In genomic region chr11:64246874-64247728, GRCh38 we compare ENCODE assay signal across 1 cellular context.
A peak's percentile ranks its signal among the peaks of the same experiment; 100 is the strongest.
TF ChIP-seq lines count a peak whose summit lies in the region.

A gene with protein sequence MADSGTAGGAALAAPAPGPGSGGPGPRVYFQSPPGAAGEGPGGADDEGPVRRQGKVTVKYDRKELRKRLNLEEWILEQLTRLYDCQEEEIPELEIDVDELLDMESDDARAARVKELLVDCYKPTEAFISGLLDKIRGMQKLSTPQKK (minus strand): TSS chr11:64246943. CDS start chr11:64246673, 270 bp downstream.

TF ChIP-seq in HepG2, 621 proteins besides CTCF, POLR2A, EP300 and RAD21 (continued from another document and continues in another):
- TF ChIP-seq SIN3A (IDR thresholded peaks at IDR 0.05; ENCODE audit: borderline replicate concordance, low read depth, low read length) (peak; percentile 60; the same call in 1 of the 2 replicates), PAWR (CRISPR knock-in tag; IDR thresholded peaks at IDR 0.05; ENCODE audit: borderline replicate concordance) (0 out of 2 replicates have a peak, but pooled peaks have one; percentile 23), ZNF777 (CRISPR knock-in tag; IDR thresholded peaks at IDR 0.05) (no peak; the same call in 1 of the 2 replicates), ATAD3A (CRISPR knock-in tag; IDR thresholded peaks at IDR 0.05) (no peak), ELK4 (CRISPR knock-in tag; IDR thresholded peaks at IDR 0.05; ENCODE audit: borderline replicate concordance) (no peak), GPN1 (CRISPR knock-in tag; IDR thresholded peaks at IDR 0.05; ENCODE audit: borderline replicate concordance) (no peak), PLRG1 (conservative IDR thresholded peaks at IDR 0.05) (no peak), ZNF772 (CRISPR knock-in tag; IDR thresholded peaks at IDR 0.05) (no peak), ZNF160 (CRISPR knock-in tag; IDR thresholded peaks at IDR 0.05) (no peak), ZNF510 (CRISPR knock-in tag; IDR thresholded peaks at IDR 0.05; ENCODE audit: low read depth) (no peak), ZNF597 (CRISPR knock-in tag; IDR thresholded peaks at IDR 0.05) (no peak), TP53 (CRISPR knock-in tag; conservative IDR thresholded peaks at IDR 0.05) (no peak), ZNF207 (IDR thresholded peaks at IDR 0.05; ENCODE audit: borderline replicate concordance) (no peak), HOXA9 (CRISPR knock-in tag; IDR thresholded peaks at IDR 0.05; ENCODE audit: borderline replicate concordance) (peak; percentile 48; the same call in 1 of the 2 replicates), ELF4 (CRISPR knock-in tag; IDR thresholded peaks at IDR 0.05; ENCODE audit: borderline replicate concordance) (no peak), ARNTL (CRISPR knock-in tag; IDR thresholded peaks at IDR 0.05) (peak; percentile 42; the same call in 1 of the 2 replicates), ZNF652 (CRISPR knock-in tag; IDR thresholded peaks at IDR 0.05; ENCODE audit: borderline replicate concordance, low read depth) (0 out of 2 replicates have a peak, but pooled peaks have one; percentile 25), ZBTB20 (CRISPR knock-in tag; IDR thresholded peaks at IDR 0.05; ENCODE audit: borderline replicate concordance, low read depth) (peak; percentile 64; the same call in 1 of the 2 replicates), ELF3 (CRISPR knock-in tag; IDR thresholded peaks at IDR 0.05) (no peak; the same call in 1 of the 2 replicates), HNRNPLL (IDR thresholded peaks at IDR 0.05; ENCODE audit: low read depth, low read length, poor library complexity, severe bottlenecking) (peak; percentile 84), ZNF484 (CRISPR knock-in tag; IDR thresholded peaks at IDR 0.05; ENCODE audit: borderline replicate concordance, low read depth) (no peak), REL (CRISPR knock-in tag; conservative IDR thresholded peaks at IDR 0.05) (no peak), ZMYM4 (CRISPR knock-in tag; IDR thresholded peaks at IDR 0.05) (no peak), HDAC6 (IDR thresholded peaks at IDR 0.05; ENCODE audit: low read depth, low read length) (no peak), ZFX (CRISPR knock-in tag; IDR thresholded peaks at IDR 0.05; ENCODE audit: low read depth) (peak; percentile 84), ZNF703 (CRISPR knock-in tag; IDR thresholded peaks at IDR 0.05; ENCODE audit: borderline replicate concordance) (no peak), ZNF776 (CRISPR knock-in tag; IDR thresholded peaks at IDR 0.05) (no peak), ATF4 (CRISPR knock-in tag; IDR thresholded peaks at IDR 0.05) (no peak), TAF1 (CRISPR knock-in tag; IDR thresholded peaks at IDR 0.05) (peak; percentile 77), MATR3 (CRISPR knock-in tag; IDR thresholded peaks at IDR 0.05) (no peak), SP4 (CRISPR knock-in tag; IDR thresholded peaks at IDR 0.05) (peak; percentile 70), MTF1 (CRISPR knock-in tag; IDR thresholded peaks at IDR 0.05) (no peak), SRF (IDR thresholded peaks at IDR 0.05; ENCODE audit: low read depth, low read length) (no peak), KDM2A (CRISPR knock-in tag; IDR thresholded peaks at IDR 0.05; ENCODE audit: borderline replicate concordance, low read depth) (peak; percentile 81; the same call in 1 of the 2 replicates), EHMT2 (IDR thresholded peaks at IDR 0.05; ENCODE audit: borderline replicate concordance, low read depth, low read length) (no peak), TAF15 (IDR thresholded peaks at IDR 0.05; ENCODE audit: low read depth, low read length, poor library complexity, severe bottlenecking) (no peak), ZFP62 (CRISPR knock-in tag; IDR thresholded peaks at IDR 0.05) (no peak), ZSCAN22 (CRISPR knock-in tag; IDR thresholded peaks at IDR 0.05) (no peak), ZNF746 (CRISPR knock-in tag; IDR thresholded peaks at IDR 0.05) (peak; percentile 53; the same call in 1 of the 2 replicates), ZNF281 (CRISPR knock-in tag; IDR thresholded peaks at IDR 0.05; ENCODE audit: borderline replicate concordance) (peak; percentile 94), MIXL1 (CRISPR knock-in tag; IDR thresholded peaks at IDR 0.05) (no peak), ZNF607 (CRISPR knock-in tag; IDR thresholded peaks at IDR 0.05; ENCODE audit: borderline replicate concordance) (peak; percentile 57; the same call in 1 of the 2 replicates), ZNF766 (CRISPR knock-in tag; IDR thresholded peaks at IDR 0.05; ENCODE audit: borderline replicate concordance) (no peak), ZNF264 (CRISPR knock-in tag; IDR thresholded peaks at IDR 0.05) (no peak), SAFB2 (CRISPR knock-in tag; IDR thresholded peaks at IDR 0.05; ENCODE audit: borderline replicate concordance, low read depth) (peak; percentile 71; the same call in 1 of the 2 replicates), NFYC (CRISPR knock-in tag; IDR thresholded peaks at IDR 0.05) (peak; percentile 57; the same call in 1 of the 2 replicates), ZBTB46 (CRISPR knock-in tag; IDR thresholded peaks at IDR 0.05; ENCODE audit: borderline replicate concordance) (no peak), ZKSCAN5 (CRISPR knock-in tag; IDR thresholded peaks at IDR 0.05) (no peak), NCOA1 (CRISPR knock-in tag; IDR thresholded peaks at IDR 0.05) (no peak), CC2D1A (CRISPR knock-in tag; IDR thresholded peaks at IDR 0.05) (no peak)
- TF ChIP-seq, protein P1, sequence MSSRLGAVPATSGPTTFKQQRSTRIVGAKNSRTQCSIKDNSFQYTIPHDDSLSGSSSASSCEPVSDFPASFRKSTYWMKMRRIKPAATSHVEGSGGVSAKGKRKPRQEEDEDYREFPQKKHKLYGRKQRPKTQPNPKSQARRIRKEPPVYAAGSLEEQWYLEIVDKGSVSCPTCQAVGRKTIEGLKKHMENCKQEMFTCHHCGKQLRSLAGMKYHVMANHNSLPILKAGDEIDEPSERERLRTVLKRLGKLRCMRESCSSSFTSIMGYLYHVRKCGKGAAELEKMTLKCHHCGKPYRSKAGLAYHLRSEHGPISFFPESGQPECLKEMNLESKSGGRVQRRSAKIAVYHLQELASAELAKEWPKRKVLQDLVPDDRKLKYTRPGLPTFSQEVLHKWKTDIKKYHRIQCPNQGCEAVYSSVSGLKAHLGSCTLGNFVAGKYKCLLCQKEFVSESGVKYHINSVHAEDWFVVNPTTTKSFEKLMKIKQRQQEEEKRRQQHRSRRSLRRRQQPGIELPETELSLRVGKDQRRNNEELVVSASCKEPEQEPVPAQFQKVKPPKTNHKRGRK (CRISPR knock-in tag; IDR thresholded peaks at IDR 0.05), result no peak
- TF ChIP-seq, protein P2, sequence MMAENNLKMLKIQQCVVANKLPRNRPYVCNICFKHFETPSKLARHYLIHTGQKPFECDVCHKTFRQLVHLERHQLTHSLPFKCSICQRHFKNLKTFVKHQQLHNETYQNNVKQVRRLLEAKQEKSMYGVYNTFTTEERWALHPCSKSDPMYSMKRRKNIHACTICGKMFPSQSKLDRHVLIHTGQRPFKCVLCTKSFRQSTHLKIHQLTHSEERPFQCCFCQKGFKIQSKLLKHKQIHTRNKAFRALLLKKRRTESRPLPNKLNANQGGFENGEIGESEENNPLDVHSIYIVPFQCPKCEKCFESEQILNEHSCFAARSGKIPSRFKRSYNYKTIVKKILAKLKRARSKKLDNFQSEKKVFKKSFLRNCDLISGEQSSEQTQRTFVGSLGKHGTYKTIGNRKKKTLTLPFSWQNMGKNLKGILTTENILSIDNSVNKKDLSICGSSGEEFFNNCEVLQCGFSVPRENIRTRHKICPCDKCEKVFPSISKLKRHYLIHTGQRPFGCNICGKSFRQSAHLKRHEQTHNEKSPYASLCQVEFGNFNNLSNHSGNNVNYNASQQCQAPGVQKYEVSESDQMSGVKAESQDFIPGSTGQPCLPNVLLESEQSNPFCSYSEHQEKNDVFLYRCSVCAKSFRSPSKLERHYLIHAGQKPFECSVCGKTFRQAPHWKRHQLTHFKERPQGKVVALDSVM (CRISPR knock-in tag; IDR thresholded peaks at IDR 0.05), result no peak
- TF ChIP-seq, protein P3, sequence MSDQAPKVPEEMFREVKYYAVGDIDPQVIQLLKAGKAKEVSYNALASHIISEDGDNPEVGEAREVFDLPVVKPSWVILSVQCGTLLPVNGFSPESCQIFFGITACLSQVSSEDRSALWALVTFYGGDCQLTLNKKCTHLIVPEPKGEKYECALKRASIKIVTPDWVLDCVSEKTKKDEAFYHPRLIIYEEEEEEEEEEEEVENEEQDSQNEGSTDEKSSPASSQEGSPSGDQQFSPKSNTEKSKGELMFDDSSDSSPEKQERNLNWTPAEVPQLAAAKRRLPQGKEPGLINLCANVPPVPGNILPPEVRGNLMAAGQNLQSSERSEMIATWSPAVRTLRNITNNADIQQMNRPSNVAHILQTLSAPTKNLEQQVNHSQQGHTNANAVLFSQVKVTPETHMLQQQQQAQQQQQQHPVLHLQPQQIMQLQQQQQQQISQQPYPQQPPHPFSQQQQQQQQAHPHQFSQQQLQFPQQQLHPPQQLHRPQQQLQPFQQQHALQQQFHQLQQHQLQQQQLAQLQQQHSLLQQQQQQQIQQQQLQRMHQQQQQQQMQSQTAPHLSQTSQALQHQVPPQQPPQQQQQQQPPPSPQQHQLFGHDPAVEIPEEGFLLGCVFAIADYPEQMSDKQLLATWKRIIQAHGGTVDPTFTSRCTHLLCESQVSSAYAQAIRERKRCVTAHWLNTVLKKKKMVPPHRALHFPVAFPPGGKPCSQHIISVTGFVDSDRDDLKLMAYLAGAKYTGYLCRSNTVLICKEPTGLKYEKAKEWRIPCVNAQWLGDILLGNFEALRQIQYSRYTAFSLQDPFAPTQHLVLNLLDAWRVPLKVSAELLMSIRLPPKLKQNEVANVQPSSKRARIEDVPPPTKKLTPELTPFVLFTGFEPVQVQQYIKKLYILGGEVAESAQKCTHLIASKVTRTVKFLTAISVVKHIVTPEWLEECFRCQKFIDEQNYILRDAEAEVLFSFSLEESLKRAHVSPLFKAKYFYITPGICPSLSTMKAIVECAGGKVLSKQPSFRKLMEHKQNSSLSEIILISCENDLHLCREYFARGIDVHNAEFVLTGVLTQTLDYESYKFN (CRISPR knock-in tag; conservative IDR thresholded peaks at IDR 0.05), result peak; percentile 39
- TF ChIP-seq, protein P4, sequence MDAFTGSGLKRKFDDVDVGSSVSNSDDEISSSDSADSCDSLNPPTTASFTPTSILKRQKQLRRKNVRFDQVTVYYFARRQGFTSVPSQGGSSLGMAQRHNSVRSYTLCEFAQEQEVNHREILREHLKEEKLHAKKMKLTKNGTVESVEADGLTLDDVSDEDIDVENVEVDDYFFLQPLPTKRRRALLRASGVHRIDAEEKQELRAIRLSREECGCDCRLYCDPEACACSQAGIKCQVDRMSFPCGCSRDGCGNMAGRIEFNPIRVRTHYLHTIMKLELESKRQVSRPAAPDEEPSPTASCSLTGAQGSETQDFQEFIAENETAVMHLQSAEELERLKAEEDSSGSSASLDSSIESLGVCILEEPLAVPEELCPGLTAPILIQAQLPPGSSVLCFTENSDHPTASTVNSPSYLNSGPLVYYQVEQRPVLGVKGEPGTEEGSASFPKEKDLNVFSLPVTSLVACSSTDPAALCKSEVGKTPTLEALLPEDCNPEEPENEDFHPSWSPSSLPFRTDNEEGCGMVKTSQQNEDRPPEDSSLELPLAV (CRISPR knock-in tag; conservative IDR thresholded peaks at IDR 0.05; ENCODE audit: low read depth), result no peak
